ENCODE assay signal across 15 cellular contexts in genomic region chr1:230728710-230729392, GRCh38. TPM values are rescaled to one million over a fixed set of nuclear protein-coding genes. Genes with fewer than 3 reads are reported as not detected.
A peak's percentile ranks its signal among the peaks of the same experiment; 100 is the strongest.
DNase-seq lines count a peak whose midpoint lies in the region; FAIRE-seq and TF ChIP-seq lines count a peak whose summit lies in the region.
"Had no signal": no experiment of that assay in that cellular context is flagged by ENCODE, and none has a peak within 500 bp of the region (broad histone marks: within the 10 kb centered on the region; RNA-seq: fewer than 3 reads in every experiment).

No MANE protein-coding gene starts in this region.

- no peak overlapping the region for H2AFZ ChIP-seq in hepatocyte

- H3K27ac ChIP-seq in hepatocyte (peak overlapping the region; percentile 41), small intestine (ENCODE audit: low read depth in 1 of 2, low read length in 1 of 2) (peak overlapping the region in 1 of 2 donors; percentile 32), tibial artery (no peak overlapping the region)
- H3K27ac ChIP-seq: lower lobe of right lung, ovary had no signal

- no peak overlapping the region for H3K4me2 ChIP-seq in hepatocyte

- no peaks in the 10 kb centered on the region for H3K36me3 ChIP-seq in adipocyte (ENCODE audit: control insufficient read depth, insufficient read depth, low read length, severe bottlenecking)
- H3K36me3 ChIP-seq in hepatocyte (replicated peaks; ENCODE audit: insufficient read depth, low read depth) = no peaks in the 10 kb centered on the region
- H3K36me3 ChIP-seq in small intestine (ENCODE audit: control insufficient read depth in 2 of 2, insufficient read depth in 2 of 2, low read length in 2 of 2) = no peaks in the 10 kb centered on the region
- no peaks in the 10 kb centered on the region for H3K36me3 ChIP-seq in tibial artery
- H3K36me3 ChIP-seq: lower lobe of right lung, ovary had no signal

- intact Hi-C loops in tibial artery (cut with DNase I; ENCODE audit: low total_unique reads) = no loop called here

- H4K20me1 ChIP-seq in hepatocyte (ENCODE audit: insufficient read depth, poor library complexity, severe bottlenecking) = no peaks in the 10 kb centered on the region

- H3K9me2 ChIP-seq in hepatocyte (replicated peaks; ENCODE audit: insufficient read depth) = no peaks in the 10 kb centered on the region

- no peak overlapping the region for H3K9ac ChIP-seq in adipocyte (ENCODE audit: low read length)

- H3K4me1 ChIP-seq in adipocyte (ENCODE audit: control insufficient read depth, insufficient read depth, low read length) (peaks cover 21% of the 10 kb centered on the region), hepatocyte (ENCODE audit: insufficient read depth) (no peaks in the 10 kb centered on the region), small intestine (ENCODE audit: control insufficient read depth in 2 of 2, insufficient read depth in 1 of 2, low read depth in 1 of 2, low read length in 1 of 2) (peaks cover 0 to 5% of the 10 kb centered on the region in 2 donors), tibial artery (peaks cover 0 to 23% (median 8%) of the 10 kb centered on the region in 4 donors)
- H3K4me1 ChIP-seq: lower lobe of right lung had no signal

- no peak for FAIRE-seq in small intestine (lab: Jason Lieb, UNC)

- DNase-seq in NCI-H1092 treated with DMSO at 0.1 percent for 48 hours (lab: John Stamatoyannopoulos, UW) (peak; percentile 94), adipocyte (ENCODE audit: low read depth) (peak; percentile 12), hepatocyte (ENCODE audit: low spot score) (no peak), small intestine (peak; percentile 85), NCI-H526 treated with DMSO at 0.1 percent for 48 hours (lab: John Stamatoyannopoulos, UW) (no peak), tibial artery (no peak), activated gamma-delta T cell (lab: John Stamatoyannopoulos, UW) (no peak)
- DNase-seq: activated naive CD8-positive, alpha-beta T cell treated with anti-CD3 and anti-CD28 coated beads, Interleukin-2, amount 10 ng/mL, durations not matched to agents 7 days and 5 days; CD8-positive, alpha-beta memory T cell; lower lobe of right lung had no signal

- 40% methylated on average over 6 of the region's 6 CpGs for WGBS in hepatocyte (ENCODE audit: low lambda C conversion rate, missing lambda C conversion rate)
- 15 to 42% (median 34%) methylated on average over 6 of the region's 6 CpGs for WGBS in small intestine, 3 donors

- no peaks in the 10 kb centered on the region for H3K9me3 ChIP-seq in adipocyte (ENCODE audit: control insufficient read depth, low read length)
- no peaks in the 10 kb centered on the region for H3K9me3 ChIP-seq in hepatocyte (ENCODE audit: low read depth)
- H3K9me3 ChIP-seq in small intestine (ENCODE audit: control insufficient read depth, low read depth) = no peaks in the 10 kb centered on the region
- H3K9me3 ChIP-seq in tibial artery = no peaks in the 10 kb centered on the region
- H3K9me3 ChIP-seq: lower lobe of right lung, ovary had no signal

- peaks cover 6% of the 10 kb centered on the region for H3K27me3 ChIP-seq in adipocyte (replicated peaks; ENCODE audit: control insufficient read depth, insufficient read depth, low read length)
- H3K27me3 ChIP-seq in hepatocyte = no peaks in the 10 kb centered on the region
- no peaks in the 10 kb centered on the region for H3K27me3 ChIP-seq in small intestine (ENCODE audit: control insufficient read depth in 2 of 2, insufficient read depth in 2 of 2, low read length in 2 of 2)
- H3K27me3 ChIP-seq in tibial artery = no peaks in the 10 kb centered on the region
- H3K27me3 ChIP-seq: ovary had no signal

- H3K79me2 ChIP-seq in hepatocyte = no peaks in the 10 kb centered on the region

- TF ChIP-seq CTCF in hepatocyte (IDR thresholded peaks at IDR 0.05; ENCODE audit: poor library complexity) (no peak), tibial artery (IDR thresholded peaks at IDR 0.05) (no peak)

- H3K4me3 ChIP-seq in adipocyte (ENCODE audit: low read length) (no peak overlapping the region), hepatocyte (no peak overlapping the region), small intestine (ENCODE audit: low read depth in 1 of 2, low read length in 2 of 2) (no peak overlapping the region), tibial artery (no peak overlapping the region)
- H3K4me3 ChIP-seq: lower lobe of right lung, ovary had no signal

RNA-seq across cellular contexts. Expression of gene AGT, which starts 14.9 kb away (rescaled TPM):
- 476 and 505 TPM in 2 replicates for total RNA-seq in hepatocyte
- polyA plus RNA-seq in hepatocyte = 455 and 583 TPM in 2 replicates
- polyA plus RNA-seq in small intestine = 1 to 10 TPM in 2 of 3 donors, under 1 TPM in 1; 0.81 to 3.8 (median 1.6) TPM
- total RNA-seq: activated naive CD8-positive, alpha-beta T cell treated with anti-CD3 and anti-CD28 coated beads, Interleukin-2, amount 10 ng/mL, durations not matched to agents 7 days and 5 days; CD8-positive, alpha-beta memory T cell; dermis microvascular lymphatic vessel endothelial cell; glomerular endothelial cell; T-helper 2 cell treated with Interferon-gamma antibody and Interleukin-4, amounts not matched to agents 100 ng/mL and 5 ng/mL, for 36 hours had no signal
- polyA plus RNA-seq: CD8-positive, alpha-beta memory T cell had no signal

RNA-seq across cellular contexts. Expression of gene CAPN9, which starts 18.3 kb away (rescaled TPM):
- 3.1 and 3.7 TPM in 2 replicates for total RNA-seq in hepatocyte
- polyA plus RNA-seq in hepatocyte (0.68 and 0.98 TPM in 2 replicates), small intestine (10 to 100 TPM in 1 of 3 donors, 1 to 10 TPM in 2; 2.6 to 31.1 (median 7.3) TPM)
- total RNA-seq: activated naive CD8-positive, alpha-beta T cell treated with anti-CD3 and anti-CD28 coated beads, Interleukin-2, amount 10 ng/mL, durations not matched to agents 7 days and 5 days; CD8-positive, alpha-beta memory T cell; dermis microvascular lymphatic vessel endothelial cell; glomerular endothelial cell; HT1080; T-helper 2 cell treated with Interferon-gamma antibody and Interleukin-4, amounts not matched to agents 100 ng/mL and 5 ng/mL, for 36 hours had no signal
- polyA plus RNA-seq: CD8-positive, alpha-beta memory T cell had no signal

Comparison
In these comparisons a context has a peak if more than half of its experiments do, and no peak if none do; other contexts are left out.
1. DNase-seq: peak in NCI-H1092 treated with DMSO at 0.1 percent for 48 hours (single experiment), adipocyte (single experiment) and small intestine (single experiment); none in hepatocyte (single experiment), NCI-H526 treated with DMSO at 0.1 percent for 48 hours (single experiment), tibial artery (0 of 2) and activated gamma-delta T cell (single experiment).
2. RNA of gene AGT, which starts 14.9 kb away (polyA plus RNA-seq): 455 to 583 TPM in hepatocyte; 0.81 to 3.8 TPM in small intestine; every median in the first group is over 10 times any median in the second.